8 cellular contexts compared by ENCODE assay signal in genomic region chr6:37499433-37500293, GRCh38. TPM values are rescaled to one million over a fixed set of nuclear protein-coding genes. Genes with fewer than 3 reads are reported as not detected.
DNase-seq lines count a peak whose midpoint lies in the region; ATAC-seq and TF ChIP-seq lines count a peak whose summit lies in the region.

Gene CCDC167, minus strand, starts transcription at chr6:37499893. Its CDS starts 30 bp downstream, at chr6:37499863.

- TF ChIP-seq CTCF in C4-2B (conservative IDR thresholded peaks at IDR 0.05): no peak

- peaks cover 82% of the 10 kb centered on the region for H3K4me1 Mint-ChIP-seq in activated CD4-positive, alpha-beta T cell treated with anti-CD3 and anti-CD28 coated beads, Interleukin-2, amount 10 ng/mL, durations not matched to agents 7 days and 5 days

- ATAC-seq in GM19395 (IDR thresholded peaks at IDR 0.05; ENCODE audit: unreplicated experiment) (peak; percentile 82), HG03558 (IDR thresholded peaks at IDR 0.05; ENCODE audit: extremely low read depth, unreplicated experiment) (peak; percentile 53), left lobe of liver (peak; percentile 99)

- CTCF ChIA-PET in activated CD4-positive, alpha-beta T cell treated with anti-CD3 and anti-CD28 coated beads, Interleukin-2, amount 10 ng/mL, durations not matched to agents 7 days and 5 days (lab: Charles Lee): interaction anchor here (0.5 to 3.0 kb wide), 6 partner anchors 12 to 1119 kb away, joined by 3 to 13 read pairs (median 4); no protein-coding TSS in a partner anchor

- H3K9me3 Mint-ChIP-seq in activated CD4-positive, alpha-beta T cell treated with anti-CD3 and anti-CD28 coated beads, Interleukin-2, amount 10 ng/mL, durations not matched to agents 7 days and 5 days: no peaks in the 10 kb centered on the region

- no peaks in the 10 kb centered on the region for H3K27me3 Mint-ChIP-seq in activated CD4-positive, alpha-beta T cell treated with anti-CD3 and anti-CD28 coated beads, Interleukin-2, amount 10 ng/mL, durations not matched to agents 7 days and 5 days

- H3K27ac Mint-ChIP-seq in activated CD4-positive, alpha-beta T cell treated with anti-CD3 and anti-CD28 coated beads, Interleukin-2, amount 10 ng/mL, durations not matched to agents 7 days and 5 days: peak within 1 kb of the TSS; percentile 96

- peaks cover 13% of the 10 kb centered on the region for H3K36me3 Mint-ChIP-seq in activated CD4-positive, alpha-beta T cell treated with anti-CD3 and anti-CD28 coated beads, Interleukin-2, amount 10 ng/mL, durations not matched to agents 7 days and 5 days (ENCODE audit: low read depth)

- peak within 1 kb of the TSS; percentile 81 for H3K27ac ChIP-seq in C4-2B

- H3K4me3 Mint-ChIP-seq in activated CD4-positive, alpha-beta T cell treated with anti-CD3 and anti-CD28 coated beads, Interleukin-2, amount 10 ng/mL, durations not matched to agents 7 days and 5 days: peak within 1 kb of the TSS; percentile 94

- POLR2A ChIA-PET in activated CD4-positive, alpha-beta T cell treated with anti-CD3 and anti-CD28 coated beads, Interleukin-2, amount 10 ng/mL, durations not matched to agents 7 days and 5 days (lab: Charles Lee): interaction anchor here (0.5 to 0.7 kb wide), 2 partner anchors 17 to 1181 kb away, joined by 3 read pairs; no protein-coding TSS in a partner anchor

- peak; percentile 100 for DNase-seq in NCI-H748 (lab: John Stamatoyannopoulos, UW; ENCODE audit: unreplicated experiment)
- peak; percentile 98 for DNase-seq in activated CD4-positive, alpha-beta T cell treated with anti-CD3 and anti-CD28 coated beads, Interleukin-2, amount 10 ng/mL, durations not matched to agents 7 days and 5 days
- peak; percentile 97 for DNase-seq in dedifferentiated amniotic fluid mesenchymal stem cell (ENCODE audit: extremely low spot score)
- DNase-seq in left lobe of liver (ENCODE audit: low spot score): peak; percentile 92
- peak; percentile 97 to 98 for DNase-seq in stimulated activated CD4-positive, alpha-beta T cell treated with anti-CD3 and anti-CD28 coated beads, Interleukin-2, amount 100 ng/mL, for 24 hours

RNA-seq across cellular contexts. Expression of gene CCDC167, which starts in this region (rescaled TPM):
- total RNA-seq in activated CD4-positive, alpha-beta T cell treated with anti-CD3 and anti-CD28 coated beads, Interleukin-2, amount 10 ng/mL, durations not matched to agents 7 days and 5 days: 10 to 100 TPM; 54.8 to 60.9 TPM
- total RNA-seq in left lobe of liver: 25.1 TPM

Comparison
In these comparisons a context has a peak if more than half of its experiments do, and no peak if none do; other contexts are left out.
1. Peak in every context shown above with its lines: DNase-seq, ATAC-seq and H3K27ac ChIP-seq.